8 cellular contexts compared by ENCODE assay signal in the genomic region with DNA sequence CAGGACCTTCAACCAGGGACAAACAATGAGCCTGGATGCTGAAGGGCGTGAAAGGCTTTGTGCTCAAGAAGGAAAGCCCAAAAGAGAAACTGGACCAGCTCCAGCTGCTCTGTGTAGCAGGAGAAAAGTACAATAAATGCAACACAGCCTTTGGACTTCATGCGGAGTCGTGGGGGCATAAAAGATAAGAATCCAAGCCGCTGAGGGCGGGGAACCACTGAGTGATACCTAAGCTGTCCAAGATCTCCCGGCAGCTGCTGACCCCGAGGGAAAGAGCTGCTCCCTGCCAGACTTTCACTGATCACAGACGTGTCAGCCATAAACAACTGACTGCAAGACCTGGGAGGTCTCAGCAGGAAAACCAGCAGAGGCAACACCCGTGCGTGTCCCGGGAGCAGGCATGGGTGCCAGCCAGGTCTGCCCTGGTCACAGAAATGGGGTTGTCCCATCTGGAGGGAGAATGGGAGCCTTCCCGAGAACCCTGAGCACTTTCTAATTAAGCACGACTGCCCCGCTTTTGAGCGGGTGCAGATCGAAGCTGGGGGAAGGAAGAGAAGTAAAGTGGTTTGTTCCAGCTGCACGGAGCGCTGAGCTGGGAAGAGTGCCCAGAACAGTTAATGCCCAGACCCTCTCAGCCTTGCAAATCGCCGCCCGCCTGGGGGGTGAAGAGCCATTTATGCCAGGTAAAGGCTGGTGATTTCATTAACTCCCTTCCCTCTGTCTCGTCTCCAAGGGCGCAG.
A peak's percentile ranks its signal among the peaks of the same experiment; 100 is the strongest.
DNase-seq lines count a peak whose midpoint lies in the region; ATAC-seq and TF ChIP-seq lines count a peak whose summit lies in the region.

No MANE protein-coding gene starts in this region.

- H3K27me3 Mint-ChIP-seq in glutamatergic neuron (ENCODE audit: unreplicated experiment): peaks cover 9% of the 10 kb centered on the region

- ATAC-seq in HG03108 (IDR thresholded peaks at IDR 0.05; ENCODE audit: unreplicated experiment): no peak
- ATAC-seq in HG03039 (IDR thresholded peaks at IDR 0.05; ENCODE audit: unreplicated experiment): no peak

- TF ChIP-seq POLR2A in prostate gland (IDR thresholded peaks at IDR 0.05): no peak

- no peak overlapping the region for H3K27ac ChIP-seq in prostate gland

- no peaks in the 10 kb centered on the region for H3K9me3 Mint-ChIP-seq in glutamatergic neuron (ENCODE audit: unreplicated experiment)

- peaks cover 8% of the 10 kb centered on the region for H3K4me1 Mint-ChIP-seq in glutamatergic neuron (ENCODE audit: low read depth, unreplicated experiment)

- 4% methylated on average over 23 of the region's 23 CpGs for WGBS in prostate gland

- no peak overlapping the region for H3K27ac Mint-ChIP-seq in glutamatergic neuron (ENCODE audit: unreplicated experiment)

- intact Hi-C loops in prostate gland (cut with DNase I): loop anchor here (5.0 kb wide), 1 partner anchor 432 kb away; no protein-coding TSS in a partner anchor

- H3K27me3 ChIP-seq in endocrine pancreas (ENCODE audit: control insufficient read depth, insufficient read depth, low read length): no peaks in the 10 kb centered on the region
- H3K27me3 ChIP-seq in prostate gland (replicated peaks; ENCODE audit: insufficient read depth): no peaks in the 10 kb centered on the region

- H3K4me3 Mint-ChIP-seq in glutamatergic neuron (ENCODE audit: unreplicated experiment): no peak overlapping the region

- no peaks in the 10 kb centered on the region for H3K36me3 Mint-ChIP-seq in glutamatergic neuron (ENCODE audit: unreplicated experiment)

- peak overlapping the region; percentile 11 for H3K9ac ChIP-seq in endocrine pancreas (ENCODE audit: control insufficient read depth, insufficient read depth, low read length)

- DNase-seq in DMS53 (lab: John Stamatoyannopoulos, UW) (peak; percentile 70), NCI-H345 treated with DMSO at 0.1 percent for 48 hours (lab: John Stamatoyannopoulos, UW; ENCODE audit: unreplicated experiment) (peak; percentile 93), prostate gland (ENCODE audit: low spot score) (peak; percentile 44), SKM-1 (lab: John Stamatoyannopoulos, UW; ENCODE audit: unreplicated experiment) (no peak), glutamatergic neuron (no peak)

- TF ChIP-seq CTCF in prostate gland (IDR thresholded peaks at IDR 0.05) (no peak), glutamatergic neuron (IDR thresholded peaks at IDR 0.05; ENCODE audit: partially characterized antibody, unreplicated experiment) (no peak)

- H3K4me1 ChIP-seq in endocrine pancreas (ENCODE audit: control insufficient read depth, insufficient read depth, low read length) (no peaks in the 10 kb centered on the region), prostate gland (replicated peaks) (peaks cover 10% of the 10 kb centered on the region)

- H3K9me3 ChIP-seq in endocrine pancreas (ENCODE audit: control insufficient read depth, low read length) (no peaks in the 10 kb centered on the region), prostate gland (no peaks in the 10 kb centered on the region)

- H3K4me3 ChIP-seq in endocrine pancreas (ENCODE audit: control insufficient read depth, insufficient read depth, low read length) (peak overlapping the region; percentile 14), prostate gland (peak overlapping the region; percentile 2 to 21)

- H3K36me3 ChIP-seq in endocrine pancreas (ENCODE audit: control insufficient read depth, insufficient read depth, low read length) (no peaks in the 10 kb centered on the region), prostate gland (no peaks in the 10 kb centered on the region)

Comparison
In these comparisons a context has a peak if more than half of its experiments do, and no peak if none do; other contexts are left out.
1. DNase-seq: peak in DMS53 (single experiment), NCI-H345 treated with DMSO at 0.1 percent for 48 hours (single experiment) and prostate gland (single experiment); none in SKM-1 (single experiment) and glutamatergic neuron (single experiment).